11 cellular contexts compared by ENCODE assay signal in genomic region chr1:94865369-94865768, GRCh38. TPM values are rescaled to one million over a fixed set of nuclear protein-coding genes. Genes with fewer than 3 reads are reported as not detected.
DNase-seq lines count a peak whose midpoint lies in the region; ATAC-seq and TF ChIP-seq lines count a peak whose summit lies in the region.
"Had no signal": no experiment of that assay in that cellular context is flagged by ENCODE, and none has a peak within 500 bp of the region (broad histone marks: within the 10 kb centered on the region; RNA-seq: fewer than 3 reads in every experiment).

No MANE protein-coding gene starts in this region.

- H3K9me3 ChIP-seq in Caco-2 (no peaks in the 10 kb centered on the region), cardiac muscle cell (ENCODE audit: low read depth) (no peaks in the 10 kb centered on the region)
- H3K9me3 ChIP-seq: BLaER1 had no signal

- no peak overlapping the region for H3K4me3 ChIP-seq in Caco-2 (ENCODE audit: low read depth, low read length)
- H3K4me3 ChIP-seq in astrocyte of the cerebellum (ENCODE audit: low read depth, low read length), result no peak overlapping the region
- H3K4me3 ChIP-seq in cardiac muscle cell, result no peak overlapping the region
- H3K4me3 ChIP-seq: BLaER1 had no signal

- BruUV-seq in Caco-2 (replicated peaks; lab: Mats Ljungman, UMichigan), result no TSS peak

- peaks cover 14% of the 10 kb centered on the region for H3K36me3 Mint-ChIP-seq in Caco-2 (ENCODE audit: insufficient read depth, unreplicated experiment)
- peaks cover 37% of the 10 kb centered on the region for H3K36me3 Mint-ChIP-seq in progenitor cell of endocrine pancreas (ENCODE audit: insufficient read depth)
- no peaks in the 10 kb centered on the region for H3K36me3 Mint-ChIP-seq in activated T-helper 1 cell treated with anti-CD3 and anti-CD28 coated beads, Interleukin-12 subunit alpha, Interleukin-12 subunit beta, Interleukin-2, Interleukin-4 antibody, amounts not matched to agents 30 ng/mL and 10 ng/mL and 1 ng/mL, durations not matched to agents 14 hours and 24 hours and 36 hours (ENCODE audit: low read depth)
- H3K36me3 Mint-ChIP-seq: naive B cell had no signal

- CTCF ChIA-PET in Caco-2 (lab: Charles Lee), result interaction anchor here (0.5 to 1.4 kb wide), 2 partner anchors 11 to 58 kb away, joined by 3 to 6 read pairs; no protein-coding TSS in a partner anchor

- H3K27me3 Mint-ChIP-seq in Caco-2 (ENCODE audit: insufficient read depth, unreplicated experiment) (no peaks in the 10 kb centered on the region), progenitor cell of endocrine pancreas (no peaks in the 10 kb centered on the region)
- H3K27me3 Mint-ChIP-seq in activated T-helper 1 cell treated with anti-CD3 and anti-CD28 coated beads, Interleukin-12 subunit alpha, Interleukin-12 subunit beta, Interleukin-2, Interleukin-4 antibody, amounts not matched to agents 30 ng/mL and 10 ng/mL and 1 ng/mL, durations not matched to agents 14 hours and 24 hours and 36 hours (ENCODE audit: insufficient read depth), result peaks cover 12% of the 10 kb centered on the region

- intact Hi-C loops in Caco-2 (cut with micrococcal nuclease; ENCODE audit: unreplicated experiment), result loop anchor here (2.0 kb wide), 1 partner anchor 19 kb away; no protein-coding TSS in a partner anchor
- intact Hi-C loops in activated T-helper 1 cell treated with anti-CD3 and anti-CD28 coated beads, Interleukin-12 subunit alpha, Interleukin-12 subunit beta, Interleukin-2, Interleukin-4 antibody, amounts not matched to agents 30 ng/mL and 10 ng/mL and 1 ng/mL, durations not matched to agents 14 hours and 24 hours and 36 hours (cut with micrococcal nuclease), result loop anchor here (5.0 kb wide), 1 partner anchor 367 kb away; the partner anchor contains the start of gene RWDD3

- ATAC-seq in activated CD4-positive, CD25-positive, alpha-beta regulatory T cell treated with anti-CD3 and anti-CD28 coated beads, Interleukin-2, amount 50 U/mL, for 24 hours, result no peak

- no peaks in the 10 kb centered on the region for H3K9me3 Mint-ChIP-seq in Caco-2 (ENCODE audit: unreplicated experiment)
- H3K9me3 Mint-ChIP-seq in progenitor cell of endocrine pancreas (ENCODE audit: low read depth), result no peaks in the 10 kb centered on the region
- no peaks in the 10 kb centered on the region for H3K9me3 Mint-ChIP-seq in activated T-helper 1 cell treated with anti-CD3 and anti-CD28 coated beads, Interleukin-12 subunit alpha, Interleukin-12 subunit beta, Interleukin-2, Interleukin-4 antibody, amounts not matched to agents 30 ng/mL and 10 ng/mL and 1 ng/mL, durations not matched to agents 14 hours and 24 hours and 36 hours
- H3K9me3 Mint-ChIP-seq: naive B cell had no signal

- H3K4me1 ChIP-seq in Caco-2, result peaks cover 41% of the 10 kb centered on the region
- peaks cover 39% of the 10 kb centered on the region for H3K4me1 ChIP-seq in cardiac muscle cell (ENCODE audit: low read depth)
- H3K4me1 ChIP-seq: BLaER1 had no signal

- peaks cover 38% of the 10 kb centered on the region for H3K4me1 Mint-ChIP-seq in Caco-2 (ENCODE audit: low read depth, unreplicated experiment)
- H3K4me1 Mint-ChIP-seq in progenitor cell of endocrine pancreas (ENCODE audit: low read depth), result peaks cover 45% of the 10 kb centered on the region
- H3K4me1 Mint-ChIP-seq in activated T-helper 1 cell treated with anti-CD3 and anti-CD28 coated beads, Interleukin-12 subunit alpha, Interleukin-12 subunit beta, Interleukin-2, Interleukin-4 antibody, amounts not matched to agents 30 ng/mL and 10 ng/mL and 1 ng/mL, durations not matched to agents 14 hours and 24 hours and 36 hours (ENCODE audit: low read depth), result no peaks in the 10 kb centered on the region
- H3K4me1 Mint-ChIP-seq: naive B cell had no signal

- in situ Hi-C loops in astrocyte of the cerebellum (cut with HindIII; ENCODE audit: low sequenced_read_pairs), result no loop called here

- TF ChIP-seq CTCF in Caco-2 (IDR thresholded peaks at IDR 0.05; ENCODE audit: insufficient read depth in 1 of 2, low read depth in 1 of 2, low read length in 1 of 2, severe bottlenecking in 1 of 2, unreplicated experiment in 1 of 2) (no peak), astrocyte of the cerebellum (IDR thresholded peaks at IDR 0.05; ENCODE audit: low read depth, low read length, missing control alignments) (no peak), cardiac muscle cell (IDR thresholded peaks at IDR 0.05; ENCODE audit: low read depth, low read length) (no peak), progenitor cell of endocrine pancreas (IDR thresholded peaks at IDR 0.05; ENCODE audit: unreplicated experiment) (no peak)

- H3K4me3 Mint-ChIP-seq in Caco-2 (ENCODE audit: unreplicated experiment), result peak overlapping the region; percentile 57
- H3K4me3 Mint-ChIP-seq in progenitor cell of endocrine pancreas (ENCODE audit: low read depth), result no peak overlapping the region
- no peak overlapping the region for H3K4me3 Mint-ChIP-seq in activated T-helper 1 cell treated with anti-CD3 and anti-CD28 coated beads, Interleukin-12 subunit alpha, Interleukin-12 subunit beta, Interleukin-2, Interleukin-4 antibody, amounts not matched to agents 30 ng/mL and 10 ng/mL and 1 ng/mL, durations not matched to agents 14 hours and 24 hours and 36 hours
- H3K4me3 Mint-ChIP-seq: naive B cell had no signal

- POLR2A ChIA-PET in Caco-2 (lab: Charles Lee), result interaction anchor here (0.5 kb wide), 1 partner anchor 211 kb away, joined by 7 read pairs; no protein-coding TSS in a partner anchor

- H3K27me3 ChIP-seq in Caco-2 (replicated peaks; ENCODE audit: control insufficient read depth, insufficient read depth, low read length) (no peaks in the 10 kb centered on the region), cardiac muscle cell (no peaks in the 10 kb centered on the region)
- H3K27me3 ChIP-seq: BLaER1 had no signal

- H3K27ac Mint-ChIP-seq in Caco-2 (ENCODE audit: unreplicated experiment) (peak overlapping the region; percentile 76), progenitor cell of endocrine pancreas (peak overlapping the region; percentile 97)
- H3K27ac Mint-ChIP-seq in activated T-helper 1 cell treated with anti-CD3 and anti-CD28 coated beads, Interleukin-12 subunit alpha, Interleukin-12 subunit beta, Interleukin-2, Interleukin-4 antibody, amounts not matched to agents 30 ng/mL and 10 ng/mL and 1 ng/mL, durations not matched to agents 14 hours and 24 hours and 36 hours, result no peak overlapping the region
- H3K27ac Mint-ChIP-seq: naive B cell had no signal

- H3K36me3 ChIP-seq in Caco-2 (ENCODE audit: control insufficient read depth, insufficient read depth, low read length) (no peaks in the 10 kb centered on the region), cardiac muscle cell (no peaks in the 10 kb centered on the region)
- H3K36me3 ChIP-seq: BLaER1 had no signal

- DNase-seq in Caco-2, result no peak
- DNase-seq in astrocyte of the cerebellum (ENCODE audit: low read depth), result peak; percentile 73
- peak in 1 of 2 donors; percentile 86 for DNase-seq in cardiac muscle cell (ENCODE audit: low read depth in 1 of 2, low spot score in 1 of 2)
- no peak for DNase-seq in progenitor cell of endocrine pancreas (ENCODE audit: low spot score, unreplicated experiment)
- no peak for DNase-seq in stimulated activated CD4-positive, alpha-beta T cell treated with anti-CD3 and anti-CD28 coated beads, Interleukin-4, amount 100 ng/mL, for 4 hours
- no peak for DNase-seq in GF-D8 (lab: John Stamatoyannopoulos, UW)
- DNase-seq in activated T-helper 1 cell treated with anti-CD3 and anti-CD28 coated beads, Interleukin-12 subunit alpha, Interleukin-12 subunit beta, Interleukin-2, Interleukin-4 antibody, amounts not matched to agents 30 ng/mL and 10 ng/mL and 1 ng/mL, durations not matched to agents 14 hours and 24 hours and 36 hours (ENCODE audit: low spot score), result no peak
- DNase-seq: naive B cell; stimulated activated naive CD4-positive, alpha-beta T cell treated with Interleukin-2 at 50 U/mL for 16 hours had no signal

- H3K27ac ChIP-seq in cardiac muscle cell, result peak overlapping the region; percentile 99
- H3K27ac ChIP-seq: BLaER1 had no signal

RNA-seq across cellular contexts. Expression of gene SLC44A3, which starts 45.2 kb away (rescaled TPM):
- total RNA-seq in Caco-2 (2022) (16.9 and 23.7 TPM in 2 replicates), cardiac muscle cell (3.2 and 17.8 TPM in 2 replicates), progenitor cell of endocrine pancreas (70.4 and 75.4 TPM in 2 replicates)
- 1.1 and 1.2 TPM in 2 replicates for polyA plus RNA-seq in cardiac muscle cell
- not detected in 2 replicates for total RNA-seq in activated T-helper 1 cell treated with anti-CD3 and anti-CD28 coated beads, Interleukin-12 subunit alpha, Interleukin-12 subunit beta, Interleukin-2, Interleukin-4 antibody, amounts not matched to agents 30 ng/mL and 10 ng/mL and 1 ng/mL, durations not matched to agents 14 hours and 24 hours and 36 hours
